Comparison of ENCODE assay signal across 1 cellular context in the genomic region with DNA sequence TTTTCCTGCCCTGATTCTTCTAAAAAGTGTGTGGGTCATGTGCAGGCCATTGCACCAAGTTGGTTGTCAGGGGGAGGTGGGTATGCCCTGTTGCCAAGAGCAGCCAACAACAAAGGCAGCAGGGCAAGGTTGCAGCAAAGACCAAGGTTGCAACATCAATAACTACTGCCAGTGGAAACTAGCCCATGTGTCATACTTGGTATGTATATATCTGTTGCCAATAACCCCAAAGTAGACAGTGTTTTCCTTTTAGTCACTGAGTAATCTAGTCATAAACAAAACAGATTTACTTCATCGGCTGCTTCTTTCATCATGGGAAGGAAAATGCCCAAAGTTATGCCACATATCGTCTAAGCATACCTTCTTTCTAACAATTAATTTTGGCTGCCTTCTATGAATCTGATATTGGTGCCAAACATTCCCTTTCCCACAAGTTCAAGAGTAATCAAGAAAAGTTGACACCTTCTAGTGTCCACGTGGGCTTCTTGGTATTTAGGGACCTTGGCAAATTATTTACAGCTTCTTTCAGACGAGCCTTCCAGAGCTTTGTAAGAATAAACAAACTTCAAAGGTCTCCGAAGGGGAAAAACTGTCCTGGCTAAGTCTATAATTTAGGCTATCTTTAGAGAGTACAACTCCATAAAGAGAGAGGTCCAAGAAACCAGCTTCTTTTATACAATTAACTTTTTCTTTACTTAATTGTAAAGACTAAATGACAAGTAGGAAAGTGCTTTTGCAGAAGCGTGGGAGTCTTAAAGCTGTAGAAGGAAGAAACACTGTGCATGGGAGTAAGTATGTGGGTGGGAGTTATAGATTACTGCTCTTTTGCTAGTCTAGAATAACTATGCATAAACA.
TF ChIP-seq lines count a peak whose summit lies in the region.

No MANE protein-coding gene starts in this region.

TF ChIP-seq in HepG2, 621 proteins besides CTCF, POLR2A, EP300 and RAD21 (continued from another document and continues in another):
- TF ChIP-seq, protein P1, sequence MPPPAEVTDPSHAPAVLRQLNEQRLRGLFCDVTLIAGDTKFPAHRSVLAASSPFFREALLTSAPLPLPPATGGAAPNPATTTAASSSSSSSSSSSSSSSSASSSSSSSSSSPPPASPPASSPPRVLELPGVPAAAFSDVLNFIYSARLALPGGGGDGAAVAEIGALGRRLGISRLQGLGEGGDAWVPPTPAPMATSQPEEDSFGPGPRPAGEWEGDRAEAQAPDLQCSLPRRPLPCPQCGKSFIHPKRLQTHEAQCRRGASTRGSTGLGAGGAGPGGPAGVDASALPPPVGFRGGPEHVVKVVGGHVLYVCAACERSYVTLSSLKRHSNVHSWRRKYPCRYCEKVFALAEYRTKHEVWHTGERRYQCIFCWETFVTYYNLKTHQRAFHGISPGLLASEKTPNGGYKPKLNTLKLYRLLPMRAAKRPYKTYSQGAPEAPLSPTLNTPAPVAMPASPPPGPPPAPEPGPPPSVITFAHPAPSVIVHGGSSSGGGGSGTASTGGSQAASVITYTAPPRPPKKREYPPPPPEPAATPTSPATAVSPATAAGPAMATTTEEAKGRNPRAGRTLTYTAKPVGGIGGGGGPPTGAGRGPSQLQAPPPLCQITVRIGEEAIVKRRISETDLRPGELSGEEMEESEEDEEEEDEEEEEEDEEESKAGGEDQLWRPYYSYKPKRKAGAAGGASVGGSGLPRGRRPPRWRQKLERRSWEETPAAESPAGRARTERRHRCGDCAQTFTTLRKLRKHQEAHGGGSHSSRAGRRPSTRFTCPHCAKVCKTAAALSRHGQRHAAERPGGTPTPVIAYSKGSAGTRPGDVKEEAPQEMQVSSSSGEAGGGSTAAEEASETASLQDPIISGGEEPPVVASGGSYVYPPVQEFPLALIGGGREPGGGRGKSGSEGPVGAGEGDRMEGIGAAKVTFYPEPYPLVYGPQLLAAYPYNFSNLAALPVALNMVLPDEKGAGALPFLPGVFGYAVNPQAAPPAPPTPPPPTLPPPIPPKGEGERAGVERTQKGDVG (CRISPR knock-in tag; IDR thresholded peaks at IDR 0.05; ENCODE audit: borderline replicate concordance), result no peak
- peak; percentile 90 for TF ChIP-seq ZNF614 (CRISPR knock-in tag; IDR thresholded peaks at IDR 0.05; ENCODE audit: borderline replicate concordance)
- TF ChIP-seq ZNF276 (CRISPR knock-in tag; IDR thresholded peaks at IDR 0.05; ENCODE audit: low read depth), result no peak
- TF ChIP-seq CENPX (CRISPR knock-in tag; IDR thresholded peaks at IDR 0.05), result no peak
- TF ChIP-seq ZNF260 (CRISPR knock-in tag; IDR thresholded peaks at IDR 0.05; ENCODE audit: borderline replicate concordance, low read depth), result no peak
- TF ChIP-seq EEA1 (CRISPR knock-in tag; IDR thresholded peaks at IDR 0.05; ENCODE audit: borderline replicate concordance), result no peak
- no peak for TF ChIP-seq AGO2 (optimal IDR thresholded peaks at IDR 0.05; ENCODE audit: low read depth, low read length)
- TF ChIP-seq ZNF562 (CRISPR knock-in tag; IDR thresholded peaks at IDR 0.05; ENCODE audit: borderline replicate concordance), result no peak
- TF ChIP-seq MAF1 (CRISPR knock-in tag; IDR thresholded peaks at IDR 0.05; ENCODE audit: borderline replicate concordance), result no peak
- no peak for TF ChIP-seq ZNF879 (CRISPR knock-in tag; IDR thresholded peaks at IDR 0.05)
- TF ChIP-seq ZSCAN9 (CRISPR knock-in tag; IDR thresholded peaks at IDR 0.05; ENCODE audit: borderline replicate concordance), result peak; percentile 82; the same call in 1 of the 2 replicates
- TF ChIP-seq, protein P2, sequence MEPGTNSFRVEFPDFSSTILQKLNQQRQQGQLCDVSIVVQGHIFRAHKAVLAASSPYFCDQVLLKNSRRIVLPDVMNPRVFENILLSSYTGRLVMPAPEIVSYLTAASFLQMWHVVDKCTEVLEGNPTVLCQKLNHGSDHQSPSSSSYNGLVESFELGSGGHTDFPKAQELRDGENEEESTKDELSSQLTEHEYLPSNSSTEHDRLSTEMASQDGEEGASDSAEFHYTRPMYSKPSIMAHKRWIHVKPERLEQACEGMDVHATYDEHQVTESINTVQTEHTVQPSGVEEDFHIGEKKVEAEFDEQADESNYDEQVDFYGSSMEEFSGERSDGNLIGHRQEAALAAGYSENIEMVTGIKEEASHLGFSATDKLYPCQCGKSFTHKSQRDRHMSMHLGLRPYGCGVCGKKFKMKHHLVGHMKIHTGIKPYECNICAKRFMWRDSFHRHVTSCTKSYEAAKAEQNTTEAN (CRISPR knock-in tag; conservative IDR thresholded peaks at IDR 0.05), result peak; percentile 62; the same call in 1 of the 2 replicates
- TF ChIP-seq HNRNPK (IDR thresholded peaks at IDR 0.05; ENCODE audit: low read depth, low read length, poor library complexity, severe bottlenecking), result no peak
- TF ChIP-seq ZNF484 (CRISPR knock-in tag; IDR thresholded peaks at IDR 0.05; ENCODE audit: borderline replicate concordance, low read depth), result no peak
- no peak for TF ChIP-seq STAT5B (CRISPR knock-in tag; IDR thresholded peaks at IDR 0.05)
- TF ChIP-seq HNRNPH1 (optimal IDR thresholded peaks at IDR 0.05; ENCODE audit: low read depth, low read length), result no peak
- no peak; the same call in 1 of the 2 replicates for TF ChIP-seq TFAP4 (IDR thresholded peaks at IDR 0.05; ENCODE audit: borderline replicate concordance, low read depth)
- no peak for TF ChIP-seq SNAPC5 (CRISPR knock-in tag; IDR thresholded peaks at IDR 0.05; ENCODE audit: borderline replicate concordance)
- TF ChIP-seq ZNF18 (CRISPR knock-in tag; IDR thresholded peaks at IDR 0.05; ENCODE audit: insufficient replicate concordance), result no peak
- TF ChIP-seq ZNF136 (CRISPR knock-in tag; IDR thresholded peaks at IDR 0.05; ENCODE audit: low read depth), result no peak
- TF ChIP-seq ZNF510 (CRISPR knock-in tag; IDR thresholded peaks at IDR 0.05; ENCODE audit: low read depth), result no peak
- TF ChIP-seq, protein P3, sequence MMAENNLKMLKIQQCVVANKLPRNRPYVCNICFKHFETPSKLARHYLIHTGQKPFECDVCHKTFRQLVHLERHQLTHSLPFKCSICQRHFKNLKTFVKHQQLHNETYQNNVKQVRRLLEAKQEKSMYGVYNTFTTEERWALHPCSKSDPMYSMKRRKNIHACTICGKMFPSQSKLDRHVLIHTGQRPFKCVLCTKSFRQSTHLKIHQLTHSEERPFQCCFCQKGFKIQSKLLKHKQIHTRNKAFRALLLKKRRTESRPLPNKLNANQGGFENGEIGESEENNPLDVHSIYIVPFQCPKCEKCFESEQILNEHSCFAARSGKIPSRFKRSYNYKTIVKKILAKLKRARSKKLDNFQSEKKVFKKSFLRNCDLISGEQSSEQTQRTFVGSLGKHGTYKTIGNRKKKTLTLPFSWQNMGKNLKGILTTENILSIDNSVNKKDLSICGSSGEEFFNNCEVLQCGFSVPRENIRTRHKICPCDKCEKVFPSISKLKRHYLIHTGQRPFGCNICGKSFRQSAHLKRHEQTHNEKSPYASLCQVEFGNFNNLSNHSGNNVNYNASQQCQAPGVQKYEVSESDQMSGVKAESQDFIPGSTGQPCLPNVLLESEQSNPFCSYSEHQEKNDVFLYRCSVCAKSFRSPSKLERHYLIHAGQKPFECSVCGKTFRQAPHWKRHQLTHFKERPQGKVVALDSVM (CRISPR knock-in tag; IDR thresholded peaks at IDR 0.05), result no peak
- TF ChIP-seq RFX5 (IDR thresholded peaks at IDR 0.05; ENCODE audit: low read depth, low read length), result no peak
- no peak for TF ChIP-seq NRL (CRISPR knock-in tag; IDR thresholded peaks at IDR 0.05; ENCODE audit: borderline replicate concordance)
- TF ChIP-seq ELF4 (CRISPR knock-in tag; IDR thresholded peaks at IDR 0.05; ENCODE audit: borderline replicate concordance), result no peak
- no peak for TF ChIP-seq ZNF839 (CRISPR knock-in tag; IDR thresholded peaks at IDR 0.05; ENCODE audit: borderline replicate concordance)
- TF ChIP-seq BHLHE40 (IDR thresholded peaks at IDR 0.05; ENCODE audit: low read length), result peak; percentile 84
- no peak for TF ChIP-seq ZFP90 (CRISPR knock-in tag; IDR thresholded peaks at IDR 0.05; ENCODE audit: borderline replicate concordance)
- TF ChIP-seq RERE (CRISPR knock-in tag; IDR thresholded peaks at IDR 0.05; ENCODE audit: low read depth), result no peak
- TF ChIP-seq FOXK2 (IDR thresholded peaks at IDR 0.05), result peak; percentile 87
- no peak for TF ChIP-seq ZNF460 (CRISPR knock-in tag; IDR thresholded peaks at IDR 0.05; ENCODE audit: borderline replicate concordance)
- no peak for TF ChIP-seq KAT7 (CRISPR knock-in tag; IDR thresholded peaks at IDR 0.05; ENCODE audit: borderline replicate concordance)
- TF ChIP-seq, protein P4, sequence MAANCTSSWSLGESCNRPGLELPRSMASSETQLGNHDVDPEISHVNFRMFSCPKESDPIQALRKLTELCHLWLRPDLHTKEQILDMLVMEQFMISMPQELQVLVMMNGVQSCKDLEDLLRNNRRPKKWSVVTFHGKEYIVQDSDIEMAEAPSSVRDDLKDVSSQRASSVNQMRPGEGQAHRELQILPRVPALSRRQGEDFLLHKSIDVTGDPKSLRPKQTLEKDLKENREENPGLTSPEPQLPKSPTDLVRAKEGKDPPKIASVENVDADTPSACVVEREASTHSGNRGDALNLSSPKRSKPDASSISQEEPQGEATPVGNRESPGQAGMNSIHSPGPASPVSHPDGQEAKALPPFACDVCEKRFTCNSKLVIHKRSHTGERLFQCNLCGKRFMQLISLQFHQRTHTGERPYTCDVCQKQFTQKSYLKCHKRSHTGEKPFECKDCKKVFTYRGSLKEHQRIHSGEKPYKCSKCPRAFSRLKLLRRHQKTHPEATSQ (CRISPR knock-in tag; IDR thresholded peaks at IDR 0.05; ENCODE audit: borderline replicate concordance), result no peak
- no peak for TF ChIP-seq SP4 (CRISPR knock-in tag; IDR thresholded peaks at IDR 0.05)
- TF ChIP-seq ZNF670 (CRISPR knock-in tag; IDR thresholded peaks at IDR 0.05; ENCODE audit: borderline replicate concordance), result 0 out of 2 replicates have a peak, but pooled peaks have one; percentile 19
- TF ChIP-seq THAP11 (CRISPR knock-in tag; IDR thresholded peaks at IDR 0.05), result peak; percentile 54
- no peak for TF ChIP-seq POLR2AphosphoS2 (IDR thresholded peaks at IDR 0.05; ENCODE audit: low read depth, low read length)
- no peak for TF ChIP-seq ZSCAN30 (CRISPR knock-in tag; IDR thresholded peaks at IDR 0.05)
- TF ChIP-seq MIER2 (CRISPR knock-in tag; IDR thresholded peaks at IDR 0.05), result 0 out of 2 replicates have a peak, but pooled peaks have one; percentile 44
